17 cellular contexts compared by ENCODE assay signal in the genomic region with DNA sequence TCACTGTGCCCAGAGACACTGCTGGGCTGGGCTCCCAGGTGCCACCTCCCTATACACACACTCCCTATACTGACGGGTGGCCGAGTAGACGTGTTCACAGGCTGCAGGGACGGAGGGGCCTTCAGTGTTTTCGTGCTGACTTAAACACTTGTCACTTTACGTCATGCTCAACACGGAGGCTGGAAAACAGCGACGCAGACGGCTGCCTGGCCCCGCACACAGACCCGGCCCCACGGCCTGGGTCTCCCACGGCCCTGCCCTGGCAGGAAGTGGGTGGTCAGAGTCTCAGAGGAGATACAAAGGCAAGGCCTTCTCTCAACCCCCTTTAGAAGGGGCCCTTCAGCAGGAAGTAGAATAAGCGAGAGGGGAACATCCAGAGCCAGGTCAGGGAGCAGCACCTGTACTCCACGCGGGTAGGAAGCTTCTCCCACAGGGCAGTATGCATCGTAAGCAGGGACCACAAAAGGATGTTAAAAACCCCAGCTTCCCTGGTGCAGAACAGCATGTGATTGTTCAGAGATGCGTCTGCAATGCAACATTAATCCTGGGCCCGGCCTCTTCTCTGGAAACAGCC.
"Had no signal": no experiment of that assay in that cellular context is flagged by ENCODE, and none has a peak within 500 bp of the region (broad histone marks: within the 10 kb centered on the region; RNA-seq: fewer than 3 reads in every experiment).

No MANE protein-coding gene starts in this region.

- H3K27ac Mint-ChIP-seq: activated naive CD4-positive, alpha-beta T cell treated with anti-CD3 and anti-CD28 coated beads, Interleukin-2, amount 50 U/mL, for 72 hours; activated T-helper 1 cell treated with anti-CD3 and anti-CD28 coated beads, Interleukin-12 subunit alpha, Interleukin-12 subunit beta, Interleukin-2, Interleukin-4 antibody, amounts not matched to agents 30 ng/mL and 10 ng/mL and 1 ng/mL, durations not matched to agents 14 hours and 24 hours and 36 hours; endodermal cell had no signal

- H3K27ac ChIP-seq: epithelial cell of prostate, left ventricle myocardium inferior, prostate gland, skin epidermis had no signal

- ATAC-seq: activated CD4-positive, CD25-positive, alpha-beta regulatory T cell treated with anti-CD3 and anti-CD28 coated beads, Interleukin-2, amount 50 U/mL, for 24 hours; activated naive CD4-positive, alpha-beta T cell treated with anti-CD3 and anti-CD28 coated beads, Interleukin-2, amount 50 U/mL, for 72 hours; right cardiac atrium had no signal

- H3K36me3 Mint-ChIP-seq: activated naive CD4-positive, alpha-beta T cell treated with anti-CD3 and anti-CD28 coated beads, Interleukin-2, amount 50 U/mL, for 72 hours had no signal

- H3K4me3 Mint-ChIP-seq: activated T-helper 1 cell treated with anti-CD3 and anti-CD28 coated beads, Interleukin-12 subunit alpha, Interleukin-12 subunit beta, Interleukin-2, Interleukin-4 antibody, amounts not matched to agents 30 ng/mL and 10 ng/mL and 1 ng/mL, durations not matched to agents 14 hours and 24 hours and 36 hours; endodermal cell had no signal

- H3K9me3 ChIP-seq: left ventricle myocardium inferior, prostate gland had no signal

- H3K4me1 Mint-ChIP-seq: endodermal cell had no signal

- FAIRE-seq: kidney had no signal

- H3K4me1 ChIP-seq: left ventricle myocardium inferior had no signal

- H3K9me3 Mint-ChIP-seq: activated naive CD4-positive, alpha-beta T cell treated with anti-CD3 and anti-CD28 coated beads, Interleukin-2, amount 50 U/mL, for 72 hours; activated T-helper 1 cell treated with anti-CD3 and anti-CD28 coated beads, Interleukin-12 subunit alpha, Interleukin-12 subunit beta, Interleukin-2, Interleukin-4 antibody, amounts not matched to agents 30 ng/mL and 10 ng/mL and 1 ng/mL, durations not matched to agents 14 hours and 24 hours and 36 hours; endodermal cell had no signal

- H3K36me3 ChIP-seq: left ventricle myocardium inferior, prostate gland had no signal

- H3K4me3 ChIP-seq: left ventricle myocardium inferior, prostate gland, skin epidermis had no signal

- DNase-seq: activated CD4-positive, alpha-beta T cell treated with anti-CD3 and anti-CD28 coated beads, Interleukin-2, amount 50 U/mL, for 1 hour; activated gamma-delta T cell treated with Interleukin-2 at 50 U/mL for 16 hours; activated T-cell treated with anti-CD3 and anti-CD28 coated beads for 4 hours; amniotic stem cell; endodermal cell; foreskin melanocyte; kidney; left ventricle myocardium inferior; mammary epithelial cell; right cardiac atrium; T1000 had no signal
